Comparison of ENCODE assay signal across 1 cellular context in the genomic region with DNA sequence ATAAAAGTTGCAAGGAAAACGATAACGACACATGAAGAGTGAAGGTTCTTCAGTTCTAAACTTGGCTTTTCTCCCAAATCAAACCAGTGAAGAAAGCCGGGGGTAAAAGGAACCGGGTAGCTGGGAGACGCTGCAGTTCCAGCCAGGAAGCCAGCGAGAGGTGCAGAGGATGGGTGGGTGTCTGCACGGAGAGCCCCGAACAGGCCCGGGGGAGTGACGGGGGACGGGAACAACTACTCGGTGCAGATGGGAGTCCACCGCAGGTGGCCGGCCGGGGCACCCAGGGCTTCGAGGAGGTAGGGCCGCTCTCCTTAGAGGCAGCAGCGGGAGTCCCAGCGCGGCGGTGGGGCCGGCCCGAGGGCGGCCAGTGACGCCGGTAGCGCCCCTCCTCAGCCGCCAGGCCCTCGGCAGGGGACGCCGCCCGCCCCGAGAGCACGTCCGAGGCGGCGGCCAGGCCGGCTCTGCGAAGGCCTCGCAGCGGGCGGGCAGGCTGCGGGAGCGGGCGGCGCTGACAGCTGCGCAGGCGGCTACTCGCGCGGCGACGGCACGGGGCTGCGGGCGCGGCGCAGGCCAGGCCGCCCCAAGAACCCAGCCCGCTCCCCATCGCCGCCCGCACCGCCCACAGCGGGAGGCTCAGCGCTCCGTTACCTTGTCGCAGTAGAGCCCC.
A peak's percentile ranks its signal among the peaks of the same experiment; 100 is the strongest.
TF ChIP-seq lines count a peak whose summit lies in the region.

No MANE protein-coding gene starts in this region.

TF ChIP-seq in GM12878, 131 proteins besides CTCF, POLR2A, EP300 and RAD21 (continued from another document):
- TF ChIP-seq, protein P1, sequence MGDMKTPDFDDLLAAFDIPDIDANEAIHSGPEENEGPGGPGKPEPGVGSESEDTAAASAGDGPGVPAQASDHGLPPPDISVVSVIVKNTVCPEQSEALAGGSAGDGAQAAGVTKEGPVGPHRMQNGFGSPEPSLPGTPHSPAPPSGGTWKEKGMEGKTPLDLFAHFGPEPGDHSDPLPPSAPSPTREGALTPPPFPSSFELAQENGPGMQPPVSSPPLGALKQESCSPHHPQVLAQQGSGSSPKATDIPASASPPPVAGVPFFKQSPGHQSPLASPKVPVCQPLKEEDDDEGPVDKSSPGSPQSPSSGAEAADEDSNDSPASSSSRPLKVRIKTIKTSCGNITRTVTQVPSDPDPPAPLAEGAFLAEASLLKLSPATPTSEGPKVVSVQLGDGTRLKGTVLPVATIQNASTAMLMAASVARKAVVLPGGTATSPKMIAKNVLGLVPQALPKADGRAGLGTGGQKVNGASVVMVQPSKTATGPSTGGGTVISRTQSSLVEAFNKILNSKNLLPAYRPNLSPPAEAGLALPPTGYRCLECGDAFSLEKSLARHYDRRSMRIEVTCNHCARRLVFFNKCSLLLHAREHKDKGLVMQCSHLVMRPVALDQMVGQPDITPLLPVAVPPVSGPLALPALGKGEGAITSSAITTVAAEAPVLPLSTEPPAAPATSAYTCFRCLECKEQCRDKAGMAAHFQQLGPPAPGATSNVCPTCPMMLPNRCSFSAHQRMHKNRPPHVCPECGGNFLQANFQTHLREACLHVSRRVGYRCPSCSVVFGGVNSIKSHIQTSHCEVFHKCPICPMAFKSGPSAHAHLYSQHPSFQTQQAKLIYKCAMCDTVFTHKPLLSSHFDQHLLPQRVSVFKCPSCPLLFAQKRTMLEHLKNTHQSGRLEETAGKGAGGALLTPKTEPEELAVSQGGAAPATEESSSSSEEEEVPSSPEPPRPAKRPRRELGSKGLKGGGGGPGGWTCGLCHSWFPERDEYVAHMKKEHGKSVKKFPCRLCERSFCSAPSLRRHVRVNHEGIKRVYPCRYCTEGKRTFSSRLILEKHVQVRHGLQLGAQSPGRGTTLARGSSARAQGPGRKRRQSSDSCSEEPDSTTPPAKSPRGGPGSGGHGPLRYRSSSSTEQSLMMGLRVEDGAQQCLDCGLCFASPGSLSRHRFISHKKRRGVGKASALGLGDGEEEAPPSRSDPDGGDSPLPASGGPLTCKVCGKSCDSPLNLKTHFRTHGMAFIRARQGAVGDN (IDR thresholded peaks at IDR 0.05), result peak; percentile 9; the same call in 1 of the 2 replicates
- TF ChIP-seq, protein P2, sequence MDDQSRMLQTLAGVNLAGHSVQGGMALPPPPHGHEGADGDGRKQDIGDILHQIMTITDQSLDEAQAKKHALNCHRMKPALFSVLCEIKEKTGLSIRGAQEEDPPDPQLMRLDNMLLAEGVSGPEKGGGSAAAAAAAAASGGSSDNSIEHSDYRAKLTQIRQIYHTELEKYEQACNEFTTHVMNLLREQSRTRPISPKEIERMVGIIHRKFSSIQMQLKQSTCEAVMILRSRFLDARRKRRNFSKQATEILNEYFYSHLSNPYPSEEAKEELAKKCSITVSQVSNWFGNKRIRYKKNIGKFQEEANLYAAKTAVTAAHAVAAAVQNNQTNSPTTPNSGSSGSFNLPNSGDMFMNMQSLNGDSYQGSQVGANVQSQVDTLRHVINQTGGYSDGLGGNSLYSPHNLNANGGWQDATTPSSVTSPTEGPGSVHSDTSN (IDR thresholded peaks at IDR 0.05; ENCODE audit: insufficient replicate concordance, low read depth, low read length), result no peak
- no peak for TF ChIP-seq SIX5 (IDR thresholded peaks at IDR 0.05; ENCODE audit: low read depth, low read length, severe bottlenecking)
- no peak for TF ChIP-seq RELA (IDR thresholded peaks at IDR 0.05; ENCODE audit: borderline replicate concordance, partially characterized antibody)
- TF ChIP-seq, protein P3, sequence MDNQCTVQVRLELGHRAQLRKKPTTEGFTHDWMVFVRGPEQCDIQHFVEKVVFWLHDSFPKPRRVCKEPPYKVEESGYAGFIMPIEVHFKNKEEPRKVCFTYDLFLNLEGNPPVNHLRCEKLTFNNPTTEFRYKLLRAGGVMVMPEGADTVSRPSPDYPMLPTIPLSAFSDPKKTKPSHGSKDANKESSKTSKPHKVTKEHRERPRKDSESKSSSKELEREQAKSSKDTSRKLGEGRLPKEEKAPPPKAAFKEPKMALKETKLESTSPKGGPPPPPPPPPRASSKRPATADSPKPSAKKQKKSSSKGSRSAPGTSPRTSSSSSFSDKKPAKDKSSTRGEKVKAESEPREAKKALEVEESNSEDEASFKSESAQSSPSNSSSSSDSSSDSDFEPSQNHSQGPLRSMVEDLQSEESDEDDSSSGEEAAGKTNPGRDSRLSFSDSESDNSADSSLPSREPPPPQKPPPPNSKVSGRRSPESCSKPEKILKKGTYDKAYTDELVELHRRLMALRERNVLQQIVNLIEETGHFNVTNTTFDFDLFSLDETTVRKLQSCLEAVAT (IDR thresholded peaks at IDR 0.05), result 0 out of 2 replicates have a peak, but pooled peaks have one; percentile 11
- TF ChIP-seq TAF1 (IDR thresholded peaks at IDR 0.05; ENCODE audit: borderline replicate concordance, low read depth, low read length), result peak; percentile 10; the same call in 1 of the 2 replicates
- peak in 1 of 2 experiments; percentile 56; a peak in 3 of 4 replicates for TF ChIP-seq BHLHE40 (IDR thresholded peaks at IDR 0.05; ENCODE audit: borderline replicate concordance in 1 of 2, low read depth in 2 of 2, low read length in 1 of 2)
- no peak for TF ChIP-seq CREB1 (IDR thresholded peaks at IDR 0.05; ENCODE audit: low read depth)
- TF ChIP-seq, protein P4, sequence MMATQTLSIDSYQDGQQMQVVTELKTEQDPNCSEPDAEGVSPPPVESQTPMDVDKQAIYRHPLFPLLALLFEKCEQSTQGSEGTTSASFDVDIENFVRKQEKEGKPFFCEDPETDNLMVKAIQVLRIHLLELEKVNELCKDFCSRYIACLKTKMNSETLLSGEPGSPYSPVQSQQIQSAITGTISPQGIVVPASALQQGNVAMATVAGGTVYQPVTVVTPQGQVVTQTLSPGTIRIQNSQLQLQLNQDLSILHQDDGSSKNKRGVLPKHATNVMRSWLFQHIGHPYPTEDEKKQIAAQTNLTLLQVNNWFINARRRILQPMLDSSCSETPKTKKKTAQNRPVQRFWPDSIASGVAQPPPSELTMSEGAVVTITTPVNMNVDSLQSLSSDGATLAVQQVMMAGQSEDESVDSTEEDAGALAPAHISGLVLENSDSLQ (IDR thresholded peaks at IDR 0.05), result no peak
- TF ChIP-seq, protein P5, sequence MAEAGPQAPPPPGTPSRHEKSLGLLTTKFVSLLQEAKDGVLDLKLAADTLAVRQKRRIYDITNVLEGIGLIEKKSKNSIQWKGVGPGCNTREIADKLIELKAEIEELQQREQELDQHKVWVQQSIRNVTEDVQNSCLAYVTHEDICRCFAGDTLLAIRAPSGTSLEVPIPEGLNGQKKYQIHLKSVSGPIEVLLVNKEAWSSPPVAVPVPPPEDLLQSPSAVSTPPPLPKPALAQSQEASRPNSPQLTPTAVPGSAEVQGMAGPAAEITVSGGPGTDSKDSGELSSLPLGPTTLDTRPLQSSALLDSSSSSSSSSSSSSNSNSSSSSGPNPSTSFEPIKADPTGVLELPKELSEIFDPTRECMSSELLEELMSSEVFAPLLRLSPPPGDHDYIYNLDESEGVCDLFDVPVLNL (IDR thresholded peaks at IDR 0.05; ENCODE audit: low read depth, low read length), result no peak
- TF ChIP-seq FOXK2 (IDR thresholded peaks at IDR 0.05), result no peak
- TF ChIP-seq ZNF274 (IDR thresholded peaks at IDR 0.05; ENCODE audit: insufficient read depth, insufficient read length), result no peak
- TF ChIP-seq TCF3 (IDR thresholded peaks at IDR 0.05; ENCODE audit: borderline replicate concordance, insufficient read depth, low read depth, low read length), result no peak
- no peak for TF ChIP-seq POLR2AphosphoS5 (IDR thresholded peaks at IDR 0.05; ENCODE audit: low read length)
- TF ChIP-seq SMAD5 (IDR thresholded peaks at IDR 0.05; ENCODE audit: low read depth), result no peak
- TF ChIP-seq NR2F1 (conservative IDR thresholded peaks at IDR 0.05), result peak; percentile 61; the same call in 1 of the 2 replicates
- TF ChIP-seq CEBPB (IDR thresholded peaks at IDR 0.05; ENCODE audit: borderline replicate concordance in 1 of 2, low read depth in 2 of 2, low read length in 2 of 2), result no peak
